ENCODE assay signal across 8 cellular contexts in genomic region chr2:111884592-111884964, GRCh38. TPM values are rescaled to one million over a fixed set of nuclear protein-coding genes. Genes with fewer than 3 reads are reported as not detected.
DNase-seq lines count a peak whose midpoint lies in the region; ATAC-seq and TF ChIP-seq lines count a peak whose summit lies in the region.

No MANE protein-coding gene starts in this region.

- in situ Hi-C loops in G401 (cut with HindIII; ENCODE audit: low sequenced_read_pairs) = no loop called here

- TF ChIP-seq CTCF in fibroblast of villous mesenchyme (IDR thresholded peaks at IDR 0.05; ENCODE audit: insufficient read depth, low read depth, low read length) = no peak

- H3K27ac ChIP-seq in SK-N-MC (peak overlapping the region; percentile 42; the same call in 1 of the 2 replicates), rectal smooth muscle tissue (ENCODE audit: low read depth, low read length) (peak overlapping the region; percentile 67)

- H3K4me1 Mint-ChIP-seq in activated CD8-positive, alpha-beta memory T cell treated with anti-CD3 and anti-CD28 coated beads, Interleukin-2, amount 10 ng/mL, durations not matched to agents 7 days and 5 days = peaks cover 23% of the 10 kb centered on the region

- no peaks in the 10 kb centered on the region for H3K27me3 Mint-ChIP-seq in activated CD8-positive, alpha-beta memory T cell treated with anti-CD3 and anti-CD28 coated beads, Interleukin-2, amount 10 ng/mL, durations not matched to agents 7 days and 5 days

- ATAC-seq in activated CD8-positive, alpha-beta memory T cell treated with anti-CD3 and anti-CD28 coated beads, Interleukin-2, amount 10 ng/mL, durations not matched to agents 7 days and 5 days = peak; percentile 3
- no peak for ATAC-seq in GM19463 (IDR thresholded peaks at IDR 0.05; ENCODE audit: unreplicated experiment)

- H3K9me3 Mint-ChIP-seq in activated CD8-positive, alpha-beta memory T cell treated with anti-CD3 and anti-CD28 coated beads, Interleukin-2, amount 10 ng/mL, durations not matched to agents 7 days and 5 days (ENCODE audit: low read depth) = no peaks in the 10 kb centered on the region

- CTCF ChIA-PET in activated CD8-positive, alpha-beta memory T cell treated with anti-CD3 and anti-CD28 coated beads, Interleukin-2, amount 10 ng/mL, durations not matched to agents 7 days and 5 days (lab: Charles Lee) = interaction anchor here (0.8 to 1.0 kb wide), 2 partner anchors 159 to 165 kb away, joined by 3 read pairs; no protein-coding TSS in a partner anchor

- DNase-seq in activated CD8-positive, alpha-beta memory T cell treated with anti-CD3 and anti-CD28 coated beads, Interleukin-2, amount 10 ng/mL, durations not matched to agents 7 days and 5 days = no peak
- no peak for DNase-seq in activated CD8-positive, alpha-beta memory T cell treated with anti-CD3 and anti-CD28 coated beads for 24 hours
- DNase-seq in SK-N-MC (ENCODE audit: low read depth, low spot score) = no peak
- no peak for DNase-seq in fibroblast of villous mesenchyme (ENCODE audit: low read depth)
- no peak for DNase-seq in G401 (ENCODE audit: low spot score)
- no peak for DNase-seq in midbrain (lab: John Stamatoyannopoulos, UW)

- no peaks in the 10 kb centered on the region for H3K27me3 ChIP-seq in rectal smooth muscle tissue (ENCODE audit: control insufficient read depth, insufficient read depth, low read length)

- H3K4me3 ChIP-seq in SK-N-MC (peak overlapping the region; percentile 87), fibroblast of villous mesenchyme (ENCODE audit: low read depth, low read length) (peak overlapping the region; percentile 67), rectal smooth muscle tissue (ENCODE audit: low read length) (peak overlapping the region; percentile 84)

- H3K4me1 ChIP-seq in rectal smooth muscle tissue (ENCODE audit: control insufficient read depth, insufficient read depth, low read length) = no peaks in the 10 kb centered on the region

- H3K9ac ChIP-seq in SK-N-MC (ENCODE audit: insufficient read length) = peak overlapping the region; percentile 85
- H3K9ac ChIP-seq in rectal smooth muscle tissue (ENCODE audit: low read length) = peak overlapping the region; percentile 39

- H3K27ac Mint-ChIP-seq in activated CD8-positive, alpha-beta memory T cell treated with anti-CD3 and anti-CD28 coated beads, Interleukin-2, amount 10 ng/mL, durations not matched to agents 7 days and 5 days = peak overlapping the region; percentile 88

- H3K36me3 ChIP-seq in SK-N-MC (ENCODE audit: insufficient read depth, low read length) (no peaks in the 10 kb centered on the region; the same call in 1 of the 2 replicates), rectal smooth muscle tissue (ENCODE audit: control insufficient read depth, insufficient read depth, low read length) (no peaks in the 10 kb centered on the region)

- H3K9me3 ChIP-seq in SK-N-MC (ENCODE audit: low read depth, low read length) = no peaks in the 10 kb centered on the region

- peaks cover 9% of the 10 kb centered on the region for H3K36me3 Mint-ChIP-seq in activated CD8-positive, alpha-beta memory T cell treated with anti-CD3 and anti-CD28 coated beads, Interleukin-2, amount 10 ng/mL, durations not matched to agents 7 days and 5 days

- peak overlapping the region; percentile 87 for H3K4me3 Mint-ChIP-seq in activated CD8-positive, alpha-beta memory T cell treated with anti-CD3 and anti-CD28 coated beads, Interleukin-2, amount 10 ng/mL, durations not matched to agents 7 days and 5 days

RNA-seq across cellular contexts. Expression of gene ANAPC1, which starts 0.6 kb away (rescaled TPM):
- total RNA-seq in activated CD8-positive, alpha-beta memory T cell treated with anti-CD3 and anti-CD28 coated beads, Interleukin-2, amount 10 ng/mL, durations not matched to agents 7 days and 5 days = 10 to 100 TPM; 71.5 to 97.1 TPM
- 54.1 and 54.8 TPM in 2 replicates for total RNA-seq in fibroblast of villous mesenchyme
- 62.2 and 74.6 TPM in 2 replicates for total RNA-seq in G401 (2014; rRNA removed; shearing (Covaris generic))

RNA-seq across cellular contexts. Expression of gene MERTK, which starts 13.8 kb away (rescaled TPM):
- total RNA-seq in activated CD8-positive, alpha-beta memory T cell treated with anti-CD3 and anti-CD28 coated beads, Interleukin-2, amount 10 ng/mL, durations not matched to agents 7 days and 5 days = under 1 TPM; 0.09 to 0.30 TPM
- total RNA-seq in fibroblast of villous mesenchyme = under 0.01 TPM in 2 replicates
- total RNA-seq in G401 (2014; rRNA removed; shearing (Covaris generic)) = 11.3 and 12.1 TPM in 2 replicates
